Comparison of ENCODE assay signal across 18 cellular contexts in the genomic region with DNA sequence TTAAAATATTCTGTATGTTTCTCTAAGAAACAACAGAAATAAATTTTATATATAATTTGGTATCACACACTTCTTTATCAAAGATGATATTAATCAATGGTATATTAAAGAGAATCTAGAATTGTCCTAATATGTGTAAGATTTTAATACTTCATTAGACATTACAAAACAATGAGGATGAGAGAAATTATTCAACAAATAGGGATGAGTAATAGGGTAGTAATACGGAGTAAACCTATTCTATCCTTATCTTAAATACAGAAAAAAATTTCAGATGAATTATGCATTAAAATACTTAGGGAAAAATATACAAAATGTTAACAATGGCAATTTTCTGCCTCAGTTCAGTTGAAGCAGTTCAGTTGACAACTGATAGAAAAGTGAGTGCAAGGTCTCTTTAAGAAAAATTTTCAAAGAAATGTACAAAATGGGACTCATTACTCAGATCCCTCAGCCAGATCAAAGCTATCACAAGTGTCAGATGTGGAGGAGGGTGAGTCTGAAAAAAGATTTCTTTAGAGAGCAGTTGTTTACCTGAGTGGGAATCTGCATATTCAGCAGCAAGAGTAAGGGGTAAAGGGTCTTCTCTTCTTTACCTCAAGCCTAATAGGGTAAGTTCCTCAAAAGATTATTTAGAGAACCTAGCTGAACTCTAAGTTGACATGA.
"Had no signal": no experiment of that assay in that cellular context is flagged by ENCODE, and none has a peak within 500 bp of the region (broad histone marks: within the 10 kb centered on the region; RNA-seq: fewer than 3 reads in every experiment).

No MANE protein-coding gene starts in this region.

- H3K4me1 Mint-ChIP-seq: nephron had no signal

- DNase-seq: activated CD4-positive, alpha-beta memory T cell treated with anti-CD3 and anti-CD28 coated beads for 36 hours; activated CD4-positive, alpha-beta T cell treated with anti-CD3 and anti-CD28 coated beads for 1 hour; activated gamma-delta T cell treated with Interleukin-2 at 50 U/mL for 16 hours; activated T-cell treated with anti-CD3 and anti-CD28 coated beads, Interleukin-2, amount 50 U/mL, for 72 hours; aorta; hypothalamus; kidney glomerular epithelial cell; left ventricle myocardium superior; mesenchymal stem cell; occipital lobe; psoas muscle; right lobe of liver; T1000 had no signal

- H3K4me1 ChIP-seq: psoas muscle, right lobe of liver, suprapubic skin had no signal

- H3K4me3 ChIP-seq: psoas muscle, right lobe of liver, suprapubic skin had no signal

- H3K27me3 Mint-ChIP-seq: stimulated activated naive CD8-positive, alpha-beta T cell treated with anti-CD3 and anti-CD28 coated beads, Interleukin-15, Interleukin-2, amounts not matched to agents 100 ng/mL and 50 ng/mL, for 24 hours; type B pancreatic cell had no signal

- H3K36me3 Mint-ChIP-seq: activated CD4-positive, alpha-beta memory T cell treated with anti-CD3 and anti-CD28 coated beads for 36 hours; type B pancreatic cell had no signal

- H3K4me3 Mint-ChIP-seq: activated CD4-positive, alpha-beta memory T cell treated with anti-CD3 and anti-CD28 coated beads for 36 hours; activated T-cell treated with anti-CD3 and anti-CD28 coated beads, Interleukin-2, amount 50 U/mL, for 72 hours; nephron; stimulated activated naive CD8-positive, alpha-beta T cell treated with anti-CD3 and anti-CD28 coated beads, Interleukin-15, Interleukin-2, amounts not matched to agents 100 ng/mL and 50 ng/mL, for 24 hours; type B pancreatic cell had no signal

- H3K9me3 Mint-ChIP-seq: activated CD4-positive, alpha-beta memory T cell treated with anti-CD3 and anti-CD28 coated beads for 36 hours; activated T-cell treated with anti-CD3 and anti-CD28 coated beads, Interleukin-2, amount 50 U/mL, for 72 hours; nephron; stimulated activated naive CD8-positive, alpha-beta T cell treated with anti-CD3 and anti-CD28 coated beads, Interleukin-15, Interleukin-2, amounts not matched to agents 100 ng/mL and 50 ng/mL, for 24 hours; type B pancreatic cell had no signal

- H3K27ac Mint-ChIP-seq: activated CD4-positive, alpha-beta memory T cell treated with anti-CD3 and anti-CD28 coated beads for 36 hours; nephron; stimulated activated naive CD8-positive, alpha-beta T cell treated with anti-CD3 and anti-CD28 coated beads, Interleukin-15, Interleukin-2, amounts not matched to agents 100 ng/mL and 50 ng/mL, for 24 hours; type B pancreatic cell had no signal

- H3K36me3 ChIP-seq: right lobe of liver, suprapubic skin had no signal

- H3K27ac ChIP-seq: psoas muscle, right lobe of liver, suprapubic skin had no signal

- H3K9me3 ChIP-seq: psoas muscle, right lobe of liver, suprapubic skin had no signal

- H3K27me3 ChIP-seq: right lobe of liver, suprapubic skin had no signal

- ATAC-seq: esophagus mucosa, left ventricle myocardium superior, psoas muscle, right lobe of liver had no signal
